1 cellular context compared by ENCODE assay signal in the genomic region with DNA sequence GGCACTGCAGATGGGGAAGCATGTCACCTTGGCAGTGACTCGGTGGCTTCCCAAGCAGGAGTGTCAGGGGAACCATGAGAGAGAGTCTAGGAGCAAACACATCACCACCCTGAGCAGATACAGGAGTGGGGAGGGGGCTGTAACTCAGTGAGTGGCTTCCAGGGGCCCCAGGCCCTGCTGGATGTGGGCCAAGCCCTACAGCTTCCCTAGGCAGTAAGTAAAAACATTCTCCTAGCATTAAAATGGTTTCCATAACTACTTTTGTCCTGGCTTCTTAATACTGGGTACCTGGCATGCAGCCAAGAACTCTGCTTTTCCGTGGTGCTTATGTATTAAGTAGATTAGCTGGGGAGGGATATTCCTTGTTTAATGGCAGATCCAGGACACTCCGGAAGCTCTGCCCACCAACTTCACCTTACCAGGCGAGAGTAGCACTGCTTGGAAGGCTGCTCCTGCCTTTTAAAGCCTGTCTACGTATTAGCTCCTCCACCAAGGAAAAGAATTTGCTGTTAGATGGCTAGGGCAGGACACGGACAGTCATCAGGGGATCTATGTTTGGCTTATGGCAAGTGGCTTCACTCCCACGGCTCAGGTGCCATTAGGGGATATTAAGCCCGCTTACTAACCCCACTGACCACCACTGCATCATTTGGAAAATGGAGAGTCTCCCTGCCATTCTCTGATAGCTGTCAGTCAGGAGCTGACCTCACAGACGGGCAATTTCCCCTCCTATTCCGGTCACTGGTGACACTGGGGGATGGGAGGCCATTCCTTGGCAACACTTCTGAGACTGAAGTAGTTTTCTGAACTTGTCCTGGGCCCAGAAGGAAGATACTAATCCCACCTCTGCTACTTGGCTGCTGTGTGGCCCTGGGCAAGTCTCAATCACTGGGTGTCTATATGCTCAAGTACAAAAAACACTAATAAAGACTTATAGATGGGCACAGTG.
TF ChIP-seq lines count a peak whose summit lies in the region.

No MANE protein-coding gene starts in this region.

TF ChIP-seq in endothelial cell of umbilical vein, 7 proteins besides CTCF, POLR2A, EP300 and RAD21:
- TF ChIP-seq POLR2AphosphoS5 (IDR thresholded peaks at IDR 0.05; ENCODE audit: insufficient read depth, low read depth, low read length) (no peak), GATA2 (IDR thresholded peaks at IDR 0.05; ENCODE audit: insufficient read depth, insufficient read length, low read depth, low read length) (no peak), JUN (IDR thresholded peaks at IDR 0.05; ENCODE audit: borderline replicate concordance, insufficient read depth, insufficient read length, low read depth) (no peak), FOS (IDR thresholded peaks at IDR 0.05; ENCODE audit: borderline replicate concordance, insufficient read depth, low read length) (no peak), EZH2 (IDR thresholded peaks at IDR 0.05; ENCODE audit: borderline replicate concordance, low read depth, low read length, severe bottlenecking) (no peak), MYC (IDR thresholded peaks at IDR 0.05; ENCODE audit: low read depth, low read length) (no peak)
- TF ChIP-seq, protein P1, sequence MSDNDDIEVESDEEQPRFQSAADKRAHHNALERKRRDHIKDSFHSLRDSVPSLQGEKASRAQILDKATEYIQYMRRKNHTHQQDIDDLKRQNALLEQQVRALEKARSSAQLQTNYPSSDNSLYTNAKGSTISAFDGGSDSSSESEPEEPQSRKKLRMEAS (IDR thresholded peaks at IDR 0.05; ENCODE audit: insufficient read depth, insufficient read length) = no peak
